8 cellular contexts compared by ENCODE assay signal in the genomic region with DNA sequence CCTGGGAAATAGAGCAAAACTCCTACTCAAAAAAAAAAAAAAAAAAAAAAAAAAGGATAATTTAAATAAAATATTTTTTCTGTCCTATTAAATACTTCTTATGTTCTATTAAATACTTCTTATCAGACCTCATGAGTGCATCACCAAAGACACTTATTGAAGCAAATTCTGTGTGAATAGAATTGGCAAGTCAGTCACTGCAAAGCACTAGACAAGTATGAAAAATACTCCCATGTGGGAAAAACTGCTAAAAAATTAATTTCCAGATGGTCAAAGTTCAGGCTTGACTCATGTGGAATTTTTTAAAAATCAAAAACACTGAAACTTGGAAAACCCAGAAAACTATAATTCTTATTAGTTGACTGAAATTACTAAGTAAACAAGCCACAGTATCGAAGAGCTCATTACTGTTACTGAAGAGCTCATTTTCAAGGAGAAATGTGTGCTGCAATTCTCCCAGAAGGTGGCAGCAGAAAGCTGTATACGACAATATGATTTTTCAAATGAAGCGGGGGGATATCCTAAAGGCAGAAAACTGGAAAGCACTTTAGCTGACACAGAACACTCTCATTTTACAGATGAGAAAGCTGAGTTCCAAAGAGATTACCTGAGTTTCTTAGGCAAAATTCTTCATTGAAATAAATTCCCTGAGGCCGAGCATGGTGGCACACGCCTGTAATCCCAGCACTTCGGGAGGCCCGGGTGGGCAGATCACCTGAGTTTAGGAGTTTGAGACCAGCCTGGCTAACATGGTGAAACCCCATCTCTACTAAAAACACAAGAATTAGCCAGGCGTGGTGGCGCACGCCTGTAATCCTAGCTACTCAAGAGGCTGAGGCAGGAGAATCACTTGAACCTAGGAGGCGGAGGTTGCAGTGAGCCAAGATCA. TPM values are rescaled to one million over a fixed set of nuclear protein-coding genes. Genes with fewer than 3 reads are reported as not detected.
DNase-seq lines count a peak whose midpoint lies in the region; ATAC-seq, FAIRE-seq and TF ChIP-seq lines count a peak whose summit lies in the region.

No MANE protein-coding gene starts in this region.

- TF ChIP-seq CTCF in GM12865 (IDR thresholded peaks at IDR 0.05; ENCODE audit: insufficient read depth, low read depth, low read length, missing control alignments), result peak; percentile 67
- peak; percentile 67 for TF ChIP-seq CTCF in colonic mucosa (IDR thresholded peaks at IDR 0.05)
- peak; percentile 87 for TF ChIP-seq CTCF in HepG2 (CRISPR knock-in tag; IDR thresholded peaks at IDR 0.05)
- TF ChIP-seq CTCF in testis (IDR thresholded peaks at IDR 0.05), result peak; percentile 59 to 69 (median 68)

- no peak overlapping the region for H3K9ac ChIP-seq in colonic mucosa (ENCODE audit: low read depth in 2 of 2, low read length in 2 of 2)
- no peak overlapping the region for H3K9ac ChIP-seq in HepG2 (ENCODE audit: insufficient read depth, low read depth, low read length)

- intact Hi-C loops in colonic mucosa (cut with DNase I) (loop anchor here (2.0 kb wide), 1 partner anchor 170 kb away; no protein-coding TSS in a partner anchor), HepG2 (cut with micrococcal nuclease; ENCODE audit: unreplicated experiment) (loop anchor here (1.0 to 10.0 kb wide), 3 partner anchors 170 to 252 kb away; no protein-coding TSS in a partner anchor), testis (cut with DNase I; ENCODE audit: low total_unique reads) (loop anchor here (5.0 to 10.0 kb wide), 2 partner anchors 102 to 169 kb away; a partner anchor contains a TSS)

- H3K4me1 ChIP-seq in colonic mucosa, result no peaks in the 10 kb centered on the region
- no peaks in the 10 kb centered on the region for H3K4me1 ChIP-seq in HepG2 (ENCODE audit: insufficient read depth, low read length)
- no peaks in the 10 kb centered on the region for H3K4me1 ChIP-seq in testis

- H3K36me3 ChIP-seq in colonic mucosa (no peaks in the 10 kb centered on the region), HepG2 (replicated peaks in 1 of 2; ENCODE audit: control insufficient read depth in 1 of 2, insufficient read depth in 2 of 2, low read length in 2 of 2) (no peaks in the 10 kb centered on the region), testis (ENCODE audit: low read depth, missing control alignments) (no peaks in the 10 kb centered on the region)

- CTCF ChIA-PET in T-cell (lab: Charles Lee) (interaction anchor here (0.6 to 4.4 kb wide), 40 partner anchors 10 to 267 kb away, joined by 3 to 134 read pairs (median 4); a partner anchor contains a TSS), HepG2 (lab: Yijun Ruan, JAX; ENCODE audit: low intra/inter-chr PET ratio, low total read pairs) (interaction anchor here (1.1 to 3.1 kb wide), 3 partner anchors 170 to 192 kb away, joined by 3 to 33 read pairs (median 8); no protein-coding TSS in a partner anchor)

- H3K36me3 Mint-ChIP-seq in T-cell, result no peaks in the 10 kb centered on the region

- TF ChIP-seq POLR2A in HepG2 (IDR thresholded peaks at IDR 0.05; ENCODE audit: insufficient read depth in 1 of 2, low read depth in 2 of 2, low read length in 2 of 2), result no peak
- no peak for TF ChIP-seq POLR2A in testis (IDR thresholded peaks at IDR 0.05)

- H3K79me2 ChIP-seq in HepG2 (ENCODE audit: insufficient read depth, low read length), result no peaks in the 10 kb centered on the region

- peak; percentile 98 for FAIRE-seq in HepG2 (lab: Jason Lieb, UNC)

- H3K27ac Mint-ChIP-seq in T-cell, result no peak overlapping the region

- H3K9me3 Mint-ChIP-seq in T-cell, result no peaks in the 10 kb centered on the region

- TF ChIP-seq EP300 in HepG2 (IDR thresholded peaks at IDR 0.05; ENCODE audit: low read depth in 2 of 2, low read length in 2 of 2) (no peak), HepG2 (CRISPR knock-in tag; IDR thresholded peaks at IDR 0.05; ENCODE audit: borderline replicate concordance) (no peak)

- 35% methylated on average over 11 of the region's 11 CpGs for WGBS in HepG2 (ENCODE audit: low lambda C conversion rate)
- WGBS in testis, 2 donors, result 65 to 69% methylated on average over 11 of the region's 11 CpGs

- no peak overlapping the region for H3K4me3 ChIP-seq in GM12865 (ENCODE audit: low read depth, low read length)
- no peak overlapping the region for H3K4me3 ChIP-seq in colonic mucosa
- no peak overlapping the region for H3K4me3 ChIP-seq in HepG2 (replicated peaks in 1 of 3; ENCODE audit: insufficient read depth in 1 of 3, low read depth in 2 of 3, low read length in 3 of 3)
- no peak overlapping the region for H3K4me3 ChIP-seq in testis

- H3K27me3 Mint-ChIP-seq in T-cell, result no peaks in the 10 kb centered on the region

- no peak overlapping the region for H3K4me2 ChIP-seq in HepG2 (ENCODE audit: low read depth, low read length)

- H2AFZ ChIP-seq in HepG2 (ENCODE audit: low read length), result no peak overlapping the region

- H4K20me1 ChIP-seq in HepG2 (ENCODE audit: insufficient read depth, low read length), result no peaks in the 10 kb centered on the region

- POLR2A ChIA-PET in T-cell (lab: Charles Lee), result interaction anchor here (0.6 to 0.7 kb wide), 3 partner anchors 129 to 187 kb away, joined by 3 to 11 read pairs (median 6); no protein-coding TSS in a partner anchor
- POLR2A ChIA-PET in HepG2 (lab: Yijun Ruan, JAX), result interaction anchor here (1.0 to 1.8 kb wide), 4 partner anchors 68 to 217 kb away, joined by 3 to 12 read pairs (median 4); a partner anchor contains a TSS

- H3K4me1 Mint-ChIP-seq in T-cell, result peaks cover 3 to 7% (median 5%) of the 10 kb centered on the region in 3 donors

- H3K4me3 Mint-ChIP-seq in T-cell, result no peak overlapping the region

- H3K27ac ChIP-seq in colonic mucosa (no peak overlapping the region), HepG2 (ENCODE audit: extremely low read length, insufficient read depth, low read length) (no peak overlapping the region), testis (no peak overlapping the region)

- no peaks in the 10 kb centered on the region for H3K27me3 ChIP-seq in colonic mucosa
- peaks cover 0 to 2% of the 10 kb centered on the region in 2 experiments; a peak in 1 of 5 replicates for H3K27me3 ChIP-seq in HepG2 (ENCODE audit: control insufficient read depth in 1 of 2, insufficient read depth in 2 of 2, low read length in 2 of 2)
- H3K27me3 ChIP-seq in testis, result no peaks in the 10 kb centered on the region

- no TSS peak for BruUV-seq in HepG2 (replicated peaks; lab: Mats Ljungman, UMichigan)

- TF ChIP-seq RAD21 in HepG2 (CRISPR knock-in tag; IDR thresholded peaks at IDR 0.05), result peak; percentile 80; the same call in 1 of the 2 replicates

- DNase-seq in AG08395 (ENCODE audit: low spot score) (peak; percentile 68), GM12865 (ENCODE audit: low read depth) (peak; percentile 75), NCI-H2029 (lab: John Stamatoyannopoulos, UW) (peak; percentile 76), T-cell (peak in 30 of 34 experiments; percentile 17 to 56 (median 44)), colonic mucosa (peak; percentile 52), HepG2 (ENCODE audit: low spot score) (peak; percentile 69), testis (peak; percentile 70)

- in situ Hi-C loops in HepG2 (cut with HindIII; ENCODE audit: extremely low pct_ligation_motif_present, low pct_unique_long_range_greater_than_20kb), result loop anchor here (5.0 kb wide), 1 partner anchor 169 kb away; a partner anchor contains a TSS

- H3K9me3 ChIP-seq in colonic mucosa (no peaks in the 10 kb centered on the region), HepG2 (ENCODE audit: low read length) (no peaks in the 10 kb centered on the region), testis (no peaks in the 10 kb centered on the region)

- ATAC-seq in T-cell (replicated peaks in 1 of 4) (peak; percentile 48 to 78 (median 64)), HepG2 (peak; percentile 76), HG03045 (IDR thresholded peaks at IDR 0.05; ENCODE audit: unreplicated experiment) (no peak)

TF ChIP-seq in HepG2, 621 proteins besides CTCF, POLR2A, EP300 and RAD21 (continues in another document):
- TF ChIP-seq SMC3 (IDR thresholded peaks at IDR 0.05; ENCODE audit: low read length) (peak; percentile 91), SRSF4 (IDR thresholded peaks at IDR 0.05; ENCODE audit: low read depth, low read length, poor library complexity, severe bottlenecking) (no peak), MED1 (CRISPR knock-in tag; IDR thresholded peaks at IDR 0.05) (no peak)

RNA-seq across cellular contexts. Expression of a gene that starts 15.9 kb away (rescaled TPM):
- total RNA-seq in T-cell (not detected), colonic mucosa (not detected), HepG2 (2016; rRNA removed; fragmentation: Illumina TruSeq; extraction: Trizol) (not detected in 2 replicates), testis (10 to 100 TPM in 1 of 2 donors, 1 to 10 TPM in 1; 6.3 to 11.6 TPM)
- not detected in 2 replicates for total RNA-seq in HepG2 (2016; cell fraction: cytosol; rRNA removed; fragmentation: Illumina TruSeq; extraction: Trizol; ENCODE audit: low read depth)
- total RNA-seq in HepG2 (2016; cell fraction: insoluble cytoplasmic fraction; rRNA removed; fragmentation: Illumina TruSeq; extraction: Trizol), result not detected in 2 replicates
- total RNA-seq in HepG2 (2016; cell fraction: membrane; rRNA removed; fragmentation: Illumina TruSeq; extraction: Trizol), result not detected in 2 replicates
- total RNA-seq in HepG2 (2016; cell fraction: nucleus; rRNA removed; fragmentation: Illumina TruSeq; extraction: Trizol), result not detected in 2 replicates
- polyA plus RNA-seq in HepG2 (2011; rRNA removed) (not detected in 2 replicates), testis (ENCODE audit: insufficient read depth, low read depth, low replicate concordance) (5.8 TPM)
- not detected in 2 replicates for polyA plus RNA-seq in HepG2 (2011; cell fraction: cytosol; rRNA removed)
- polyA plus RNA-seq in HepG2 (2011; cell fraction: nucleus; rRNA removed), result not detected in 2 replicates
- polyA plus RNA-seq in HepG2 (2012), result not detected in 2 replicates
- polyA plus RNA-seq in HepG2 (2016; cell fraction: cytosol; fragmentation: Illumina TruSeq; extraction: Trizol; ENCODE audit: low read depth), result not detected in 2 replicates
- polyA plus RNA-seq in HepG2 (2016; cell fraction: insoluble cytoplasmic fraction; fragmentation: Illumina TruSeq; extraction: Trizol; ENCODE audit: low read depth), result not detected in 2 replicates
- not detected in 2 replicates for polyA plus RNA-seq in HepG2 (2016; cell fraction: membrane; fragmentation: Illumina TruSeq; extraction: Trizol; ENCODE audit: low read depth)
- polyA plus RNA-seq in HepG2 (2016; cell fraction: nucleus; fragmentation: Illumina TruSeq; extraction: Trizol; ENCODE audit: insufficient read depth, low read depth), result not detected in 2 replicates
- not detected in 2 replicates for polyA minus RNA-seq in HepG2 (2011; rRNA and poly(A)+ RNA removed; ENCODE audit: low replicate concordance)
- polyA minus RNA-seq in HepG2 (2011; cell fraction: cytosol; rRNA and poly(A)+ RNA removed), result not detected in 2 replicates
- not detected in 2 replicates for polyA minus RNA-seq in HepG2 (2011; cell fraction: nucleus; rRNA and poly(A)+ RNA removed)
